Comparison of ENCODE assay signal across 12 cellular contexts in genomic region chr6:33593414-33593727, GRCh38. TPM values are rescaled to one million over a fixed set of nuclear protein-coding genes. Genes with fewer than 3 reads are reported as not detected.
DNase-seq lines count a peak whose midpoint lies in the region; ATAC-seq, FAIRE-seq and TF ChIP-seq lines count a peak whose summit lies in the region.
"Had no signal": no experiment of that assay in that cellular context is flagged by ENCODE, and none has a peak within 500 bp of the region (broad histone marks: within the 10 kb centered on the region; RNA-seq: fewer than 3 reads in every experiment).

No MANE protein-coding gene starts in this region.

- H3K27me3 ChIP-seq in BLaER1 (no peaks in the 10 kb centered on the region), IMR-90 (ENCODE audit: control insufficient read depth, insufficient read depth, low read length) (no peaks in the 10 kb centered on the region), pancreas (no peaks in the 10 kb centered on the region)
- H3K27me3 ChIP-seq: SJSA1 had no signal

- no peak for TF ChIP-seq RAD21 in IMR-90 (IDR thresholded peaks at IDR 0.05; ENCODE audit: low read length)

- no peaks in the 10 kb centered on the region for H3K9me3 ChIP-seq in BLaER1
- H3K9me3 ChIP-seq in IMR-90 (ENCODE audit: control insufficient read depth, insufficient read depth, low read length) = no peaks in the 10 kb centered on the region
- H3K9me3 ChIP-seq in pancreas = no peaks in the 10 kb centered on the region
- H3K9me3 ChIP-seq: left lung, SJSA1 had no signal

- H3K23ac ChIP-seq in IMR-90 (ENCODE audit: low read depth, low read length) = no peak overlapping the region

- H4K8ac ChIP-seq in IMR-90 (ENCODE audit: low read depth in 2 of 2, low read length in 2 of 2) = no peak overlapping the region

- H3K9me3 Mint-ChIP-seq in naive B cell = peaks cover 0 to 7% (median 0%) of the 10 kb centered on the region in 7 donors

- intact Hi-C loops in IMR-90 (cut with micrococcal nuclease) (no loop called here), pancreas (cut with DNase I) (loop anchor here in 1 of 3 donors (5.0 kb wide), 1 partner anchor 99 kb away; no protein-coding TSS in a partner anchor)

- POLR2A ChIA-PET in IMR-90 (lab: Charles Lee; ENCODE audit: unreplicated experiment) = no interaction called here

- ATAC-seq in IMR-90 (ENCODE audit: low read depth) (no peak), naive B cell (ENCODE audit: low read depth in 2 of 2) (no peak), pancreas (no peak)

- CTCF ChIA-PET in IMR-90 (lab: Yijun Ruan, JAX) = no interaction called here

- H3K27ac ChIP-seq in BLaER1 = no peak overlapping the region
- no peak overlapping the region for H3K27ac ChIP-seq in IMR-90 (ENCODE audit: insufficient read depth, low read length)
- H3K27ac ChIP-seq in coronary artery = no peak overlapping the region
- H3K27ac ChIP-seq in pancreas = no peak overlapping the region
- H3K27ac ChIP-seq: left lung, SJSA1 had no signal

- peaks cover 14% of the 10 kb centered on the region for H3K9me1 ChIP-seq in IMR-90 (ENCODE audit: insufficient read depth, low read length)

- H3K4me1 Mint-ChIP-seq in naive B cell = peaks cover 62 to 79% (median 63%) of the 10 kb centered on the region in 3 donors

- peak overlapping the region; percentile 81 for H2AFZ ChIP-seq in IMR-90 (replicated peaks; ENCODE audit: low read length, poor library complexity)

- H2BK5ac ChIP-seq in IMR-90 (ENCODE audit: low read depth, low read length, poor library complexity, severe bottlenecking) = no peak overlapping the region

- H2BK120ac ChIP-seq in IMR-90 (ENCODE audit: low read depth, low read length) = no peak overlapping the region

- H3K27me3 Mint-ChIP-seq in naive B cell = no peaks in the 10 kb centered on the region

- H3K79me1 ChIP-seq in IMR-90 (ENCODE audit: low read depth in 1 of 2, low read length in 2 of 2) = no peaks in the 10 kb centered on the region

- H3K4me2 ChIP-seq in BLaER1 (peak overlapping the region; percentile 89), IMR-90 (ENCODE audit: low read depth, low read length) (no peak overlapping the region)

- H4K5ac ChIP-seq in IMR-90 (ENCODE audit: low read depth, low read length) = no peak overlapping the region

- H3K4me3 ChIP-seq in BLaER1 = peak overlapping the region; percentile 34
- H3K4me3 ChIP-seq in IMR-90 (ENCODE audit: insufficient read depth, low read depth, low read length) = no peak overlapping the region
- H3K4me3 ChIP-seq in coronary artery = peak overlapping the region; percentile 46
- H3K4me3 ChIP-seq in pancreas = no peak overlapping the region
- H3K4me3 ChIP-seq: left lung, SJSA1 had no signal

- no peak overlapping the region for H3K56ac ChIP-seq in IMR-90 (ENCODE audit: extremely low read depth, insufficient read depth, low read length)

- no peak overlapping the region for H2BK15ac ChIP-seq in IMR-90 (ENCODE audit: low read depth, low read length)

- dilution Hi-C loops in IMR-90 (cut with HindIII; ENCODE audit: low sequenced_read_pairs, unreplicated experiment) = no loop called here

- no peak overlapping the region for H2AK9ac ChIP-seq in IMR-90 (replicated peaks; ENCODE audit: low read depth, low read length, poor library complexity)

- peak overlapping the region; percentile 97 to 100 (median 100) for H3K27ac Mint-ChIP-seq in naive B cell

- no peaks in the 10 kb centered on the region for H3K36me3 ChIP-seq in BLaER1
- no peaks in the 10 kb centered on the region for H3K36me3 ChIP-seq in IMR-90 (ENCODE audit: control insufficient read depth, insufficient read depth, low read length)
- no peaks in the 10 kb centered on the region for H3K36me3 ChIP-seq in pancreas
- H3K36me3 ChIP-seq: left lung, SJSA1 had no signal

- H3K18ac ChIP-seq in IMR-90 (ENCODE audit: low read depth, low read length) = no peak overlapping the region

- H4K20me1 ChIP-seq in BLaER1 = no peaks in the 10 kb centered on the region
- H4K20me1 ChIP-seq in IMR-90 (ENCODE audit: insufficient read depth, low read length) = no peaks in the 10 kb centered on the region

- in situ Hi-C loops in IMR-90 (cut with MboI; ENCODE audit: low sequenced_read_pairs) = no loop called here

- no TSS peak for BruUV-seq in IMR-90 (replicated peaks; lab: Mats Ljungman, UMichigan)

- no peak overlapping the region for H2AK5ac ChIP-seq in IMR-90 (ENCODE audit: low read depth, low read length)

- WGBS in IMR-90 (ENCODE audit: extremely low coverage in 2 of 2, insufficient read length in 1 of 2), 2 experiments = no CpG with 5 or more reads among the region's 4 CpGs
- WGBS in pancreas, 2 donors = 26 to 36% methylated on average over 4 of the region's 4 CpGs

- no peak for TF ChIP-seq CTCF in IMR-90 (conservative IDR thresholded peaks at IDR 0.05; ENCODE audit: low read depth, low read length)
- TF ChIP-seq CTCF in coronary artery (IDR thresholded peaks at IDR 0.05) = no peak
- no peak for TF ChIP-seq CTCF in pancreas (IDR thresholded peaks at IDR 0.05)

- no peak for FAIRE-seq in pancreas (lab: Jason Lieb, UNC)

- no peak overlapping the region for H2BK20ac ChIP-seq in IMR-90 (ENCODE audit: low read depth, low read length)

- H3K36me3 Mint-ChIP-seq in naive B cell = no peaks in the 10 kb centered on the region

- H3K4me1 ChIP-seq in BLaER1 = peaks cover 84% of the 10 kb centered on the region
- H3K4me1 ChIP-seq in IMR-90 (ENCODE audit: control insufficient read depth, insufficient read depth, low read length) = peaks cover 15% of the 10 kb centered on the region
- H3K4me1 ChIP-seq in pancreas = peaks cover 12 to 19% (median 14%) of the 10 kb centered on the region in 3 donors

- DNase-seq in IMR-90 (no peak), coronary artery (ENCODE audit: low spot score) (no peak), naive B cell (no peak), Kasumi-1 (lab: John Stamatoyannopoulos, UW) (no peak), SHP77 treated with DMSO at 0.1 percent for 48 hours (lab: John Stamatoyannopoulos, UW) (no peak), NCI-H146 (lab: John Stamatoyannopoulos, UW) (no peak), pancreas (no peak)
- DNase-seq: HCEC 1CT, NCI-H2081 had no signal

- H3K4me3 Mint-ChIP-seq in naive B cell = peak overlapping the region; percentile 57 to 93 (median 83)

- H3K14ac ChIP-seq in IMR-90 (replicated peaks; ENCODE audit: low read depth, low read length) = no peak overlapping the region

- H4K91ac ChIP-seq in IMR-90 (ENCODE audit: insufficient read depth, low read depth, low read length) = no peak overlapping the region

- TF ChIP-seq POLR2A in IMR-90 (IDR thresholded peaks at IDR 0.05; ENCODE audit: low read depth, low read length) = no peak

- H3K9ac ChIP-seq in BLaER1 (no peak overlapping the region), IMR-90 (ENCODE audit: low read depth, low read length) (no peak overlapping the region)

- H3K4ac ChIP-seq in IMR-90 (ENCODE audit: low read depth, low read length) = no peak overlapping the region

TF ChIP-seq in IMR-90, 13 proteins besides CTCF, POLR2A, EP300 and RAD21:
- TF ChIP-seq BHLHE40 (IDR thresholded peaks at IDR 0.05; ENCODE audit: low read depth, low read length) = no peak
- no peak for TF ChIP-seq NFE2L2 (IDR thresholded peaks at IDR 0.05; ENCODE audit: low read depth, low read length)
- TF ChIP-seq ELK1 (IDR thresholded peaks at IDR 0.05; ENCODE audit: borderline replicate concordance, low read depth, low read length) = no peak
- TF ChIP-seq CEBPB (IDR thresholded peaks at IDR 0.05; ENCODE audit: low read depth, low read length) = no peak
- TF ChIP-seq CHD1 (IDR thresholded peaks at IDR 0.05; ENCODE audit: low read depth, low read length) = no peak
- no peak for TF ChIP-seq MAFK (IDR thresholded peaks at IDR 0.05; ENCODE audit: low read depth, low read length)
- TF ChIP-seq RCOR1 (IDR thresholded peaks at IDR 0.05; ENCODE audit: insufficient replicate concordance, low read length) = no peak
- no peak for TF ChIP-seq SMC3 (IDR thresholded peaks at IDR 0.05; ENCODE audit: low read depth, low read length)
- TF ChIP-seq MAZ (IDR thresholded peaks at IDR 0.05; ENCODE audit: borderline replicate concordance, low read depth, low read length) = no peak
- TF ChIP-seq USF2 (IDR thresholded peaks at IDR 0.05; ENCODE audit: low read depth, low read length) = no peak
- TF ChIP-seq MXI1 (IDR thresholded peaks at IDR 0.05; ENCODE audit: borderline replicate concordance, low read depth, low read length) = no peak
- no peak for TF ChIP-seq FOS (IDR thresholded peaks at IDR 0.05; ENCODE audit: low read depth, low read length)
- TF ChIP-seq RFX5 (IDR thresholded peaks at IDR 0.05; ENCODE audit: low read depth, low read length) = no peak

RNA-seq across cellular contexts. Expression of gene BAK1, which starts 13.3 kb away (rescaled TPM):
- total RNA-seq in IMR-90 (2012; rRNA removed) (12.0 and 12.5 TPM in 2 replicates), pancreas (10 to 100 TPM in 1 of 6 donors, 1 to 10 TPM in 5; 5.6 to 11.2 (median 6.9) TPM)
- polyA plus RNA-seq in IMR-90 (2012; rRNA removed) (18.2 and 19.0 TPM in 2 replicates), naive B cell (ENCODE audit: low read depth in 6 of 6) (10 to 100 TPM; 11.7 to 22.6 (median 13.6) TPM), pancreas (1 to 10 TPM; 7.2 to 7.7 TPM)
- 10.5 and 18.3 TPM in 2 replicates for polyA plus RNA-seq in IMR-90 (2012; cell fraction: cytosol; rRNA removed)
- 14.4 and 24.2 TPM in 2 replicates for polyA plus RNA-seq in IMR-90 (2012; cell fraction: nucleus; rRNA removed; ENCODE audit: low replicate concordance)

RNA-seq across cellular contexts. Expression of gene ITPR3, which starts 27.8 kb away (rescaled TPM):
- total RNA-seq in IMR-90 (2012; rRNA removed) = 1.6 and 1.7 TPM in 2 replicates
- 3.7 and 4.1 TPM in 2 replicates for polyA plus RNA-seq in IMR-90 (2012; rRNA removed)
- 1.3 and 3.6 TPM in 2 replicates for polyA plus RNA-seq in IMR-90 (2012; cell fraction: cytosol; rRNA removed)
- 20.9 and 27.8 TPM in 2 replicates for polyA plus RNA-seq in IMR-90 (2012; cell fraction: nucleus; rRNA removed; ENCODE audit: low replicate concordance)
- 1 to 10 TPM in 4 of 6 donors, under 1 TPM in 2; 0.22 to 6.4 (median 1.7) TPM for polyA plus RNA-seq in naive B cell (ENCODE audit: low read depth in 6 of 6)
- 10 to 100 TPM in 5 of 6 donors, 1 to 10 TPM in 1; 9.1 to 20.3 (median 11.4) TPM for total RNA-seq in pancreas
- polyA plus RNA-seq in pancreas = 10 to 100 TPM; 13.7 to 15.3 TPM

Comparison
In these comparisons a context has a peak if more than half of its experiments do, and no peak if none do; other contexts are left out.
1. H3K4me3 ChIP-seq: peak in BLaER1 (single experiment) and coronary artery (single experiment); none in IMR-90 (single experiment) and pancreas (0 of 4).